ENCODE assay signal across 8 cellular contexts in the genomic region with DNA sequence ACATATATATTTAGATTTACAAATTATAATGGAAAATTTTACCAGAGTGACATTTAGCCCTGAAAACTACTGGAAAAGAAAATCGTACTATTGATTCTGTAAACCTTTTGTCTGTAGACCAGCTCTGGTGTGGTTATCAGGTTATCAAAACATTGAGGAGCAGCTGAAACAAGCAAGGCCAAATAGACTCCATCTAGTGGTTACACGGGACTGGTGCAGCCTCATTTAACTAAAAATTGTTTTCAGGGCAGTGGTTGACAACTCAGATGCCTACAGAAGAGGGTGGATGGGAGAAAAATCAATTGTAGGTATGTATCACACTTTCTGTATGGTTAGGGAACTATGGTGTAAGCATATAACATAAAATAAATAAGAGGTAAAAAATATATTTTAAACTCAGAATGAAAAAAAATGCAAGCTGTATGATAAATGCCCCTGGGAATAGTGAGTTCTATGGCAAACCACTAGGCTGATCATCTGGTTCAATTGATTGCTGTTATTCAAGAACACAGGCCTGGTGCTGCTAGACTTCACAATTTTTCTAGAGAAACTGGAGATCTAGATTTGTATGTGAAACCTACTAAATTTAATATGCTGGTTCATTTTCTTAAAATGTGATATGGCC. TPM values are rescaled to one million over a fixed set of nuclear protein-coding genes. Genes with fewer than 3 reads are reported as not detected.
DNase-seq lines count a peak whose midpoint lies in the region; ATAC-seq and TF ChIP-seq lines count a peak whose summit lies in the region.

No MANE protein-coding gene starts in this region.

- H3K4me3 ChIP-seq in fibroblast of villous mesenchyme (ENCODE audit: low read depth, low read length) = no peak overlapping the region

- CTCF ChIA-PET in activated CD4-positive, alpha-beta T cell treated with anti-CD3 and anti-CD28 coated beads, Interleukin-2, amount 10 ng/mL, durations not matched to agents 7 days and 5 days (lab: Charles Lee) = no interaction called here

- POLR2A ChIA-PET in activated CD4-positive, alpha-beta T cell treated with anti-CD3 and anti-CD28 coated beads, Interleukin-2, amount 10 ng/mL, durations not matched to agents 7 days and 5 days (lab: Charles Lee) = no interaction called here

- no peak overlapping the region for H3K27ac Mint-ChIP-seq in activated CD4-positive, alpha-beta T cell treated with anti-CD3 and anti-CD28 coated beads, Interleukin-2, amount 10 ng/mL, durations not matched to agents 7 days and 5 days

- H3K4me3 Mint-ChIP-seq in activated CD4-positive, alpha-beta T cell treated with anti-CD3 and anti-CD28 coated beads, Interleukin-2, amount 10 ng/mL, durations not matched to agents 7 days and 5 days = no peak overlapping the region

- H3K9me3 Mint-ChIP-seq in activated CD4-positive, alpha-beta T cell treated with anti-CD3 and anti-CD28 coated beads, Interleukin-2, amount 10 ng/mL, durations not matched to agents 7 days and 5 days = no peaks in the 10 kb centered on the region

- in situ Hi-C loops in SK-MEL-5 (cut with HindIII; ENCODE audit: low pct_unique_long_range_greater_than_20kb, low sequenced_read_pairs) = no loop called here

- peak; percentile 13 for DNase-seq in activated CD4-positive, alpha-beta T cell treated with anti-CD3 and anti-CD28 coated beads, Interleukin-2, amount 10 ng/mL, durations not matched to agents 7 days and 5 days
- DNase-seq in activated CD4-positive, alpha-beta T cell treated with anti-CD3 and anti-CD28 coated beads, Interleukin-2, amount 50 U/mL, for 4 hours = no peak
- DNase-seq in MV-4-11 (lab: John Stamatoyannopoulos, UW) (peak; percentile 10), SK-MEL-5 (ENCODE audit: low read depth, low spot score) (peak; percentile 76), fibroblast of villous mesenchyme (ENCODE audit: low read depth) (peak; percentile 43), pons (ENCODE audit: low spot score) (peak; percentile 48)
- DNase-seq in stimulated activated CD4-positive, alpha-beta T cell treated with anti-CD3 and anti-CD28 coated beads, Interleukin-15, amount 100 ng/mL, for 24 hours = no peak

- no peaks in the 10 kb centered on the region for H3K36me3 Mint-ChIP-seq in activated CD4-positive, alpha-beta T cell treated with anti-CD3 and anti-CD28 coated beads, Interleukin-2, amount 10 ng/mL, durations not matched to agents 7 days and 5 days (ENCODE audit: low read depth)

- ATAC-seq in HG02678 (IDR thresholded peaks at IDR 0.05; ENCODE audit: unreplicated experiment) = peak; percentile 94

- no peaks in the 10 kb centered on the region for H3K4me1 Mint-ChIP-seq in activated CD4-positive, alpha-beta T cell treated with anti-CD3 and anti-CD28 coated beads, Interleukin-2, amount 10 ng/mL, durations not matched to agents 7 days and 5 days

- no peaks in the 10 kb centered on the region for H3K27me3 Mint-ChIP-seq in activated CD4-positive, alpha-beta T cell treated with anti-CD3 and anti-CD28 coated beads, Interleukin-2, amount 10 ng/mL, durations not matched to agents 7 days and 5 days

- TF ChIP-seq CTCF in fibroblast of villous mesenchyme (IDR thresholded peaks at IDR 0.05; ENCODE audit: insufficient read depth, low read depth, low read length) = peak; percentile 86

RNA-seq across cellular contexts. Expression of gene ACSS3, which starts 51.2 kb away (rescaled TPM):
- total RNA-seq in activated CD4-positive, alpha-beta T cell treated with anti-CD3 and anti-CD28 coated beads, Interleukin-2, amount 10 ng/mL, durations not matched to agents 7 days and 5 days = not detected
- not detected in 2 replicates for total RNA-seq in SK-MEL-5 (2014; rRNA removed; shearing (Covaris generic))
- polyA plus RNA-seq in SK-MEL-5 (2015; cell fraction: cytosol; rRNA removed) = 0.03 TPM in 1 of 2 replicates, not detected in the other
- polyA plus RNA-seq in SK-MEL-5 (2015; cell fraction: nucleus; rRNA removed) = 0.11 TPM in 1 of 2 replicates, not detected in the other
- 20.3 and 26.8 TPM in 2 replicates for total RNA-seq in fibroblast of villous mesenchyme

Comparison
In these comparisons a context has a peak if more than half of its experiments do, and no peak if none do; other contexts are left out.
1. DNase-seq: peak in activated CD4-positive, alpha-beta T cell treated with anti-CD3 and anti-CD28 coated beads, Interleukin-2, amount 10 ng/mL, durations not matched to agents 7 days and 5 days (single experiment), MV-4-11 (single experiment), SK-MEL-5 (single experiment), fibroblast of villous mesenchyme (single experiment) and pons (single experiment); none in activated CD4-positive, alpha-beta T cell treated with anti-CD3 and anti-CD28 coated beads, Interleukin-2, amount 50 U/mL, for 4 hours (0 of 2) and stimulated activated CD4-positive, alpha-beta T cell treated with anti-CD3 and anti-CD28 coated beads, Interleukin-15, amount 100 ng/mL, for 24 hours (single experiment).
2. RNA of gene ACSS3, which starts 51.2 kb away (total RNA-seq): 20.3 to 26.8 TPM in fibroblast of villous mesenchyme; not detected in activated CD4-positive, alpha-beta T cell treated with anti-CD3 and anti-CD28 coated beads, Interleukin-2, amount 10 ng/mL, durations not matched to agents 7 days and 5 days and not detected in SK-MEL-5; every median in the first group is over 10 times any median in the second.